ENCODE assay signal across 17 cellular contexts in the genomic region with DNA sequence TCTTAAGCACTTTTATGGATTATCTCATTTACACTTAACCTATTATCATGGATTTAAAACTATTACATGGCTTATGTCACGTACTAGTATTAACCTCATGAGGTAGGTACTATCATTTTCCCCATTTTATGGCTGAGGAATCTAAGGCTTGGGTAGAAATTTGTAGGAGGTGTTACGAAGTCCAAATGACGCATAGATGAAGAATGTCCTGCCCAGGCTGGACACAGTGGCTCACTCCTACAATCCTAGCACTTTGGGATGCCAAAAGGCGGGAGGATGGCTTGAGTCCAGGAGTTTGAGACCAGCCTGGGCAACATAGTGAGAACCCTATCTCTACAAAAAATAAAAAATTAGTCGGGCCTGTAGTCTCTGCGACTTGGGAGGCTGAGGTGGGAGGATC. TPM values are rescaled to one million over a fixed set of nuclear protein-coding genes. Genes with fewer than 3 reads are reported as not detected.
DNase-seq lines count a peak whose midpoint lies in the region; ATAC-seq and FAIRE-seq lines count a peak whose summit lies in the region.
"Had no signal": no experiment of that assay in that cellular context is flagged by ENCODE, and none has a peak within 500 bp of the region (broad histone marks: within the 10 kb centered on the region; RNA-seq: fewer than 3 reads in every experiment).

No MANE protein-coding gene starts in this region.

- H3K4me3 Mint-ChIP-seq in activated T-helper 17 cell treated with anti-CD3 and anti-CD28 coated beads, Interleukin-2, amount 50 U/mL, for 72 hours = peak overlapping the region; percentile 47
- H3K4me3 Mint-ChIP-seq: activated naive CD4-positive, alpha-beta T cell treated with anti-CD3 and anti-CD28 coated beads, Interleukin-2, amount 50 U/mL, for 24 hours; natural killer cell treated with Interleukin-12 subunit alpha and Interleukin-12 subunit beta and Interleukin-15 and Interleukin-18, amount 100 ng/mL, for 72 hours had no signal

- no peak overlapping the region for H3K4me3 ChIP-seq in HUES48 (ENCODE audit: low read depth, low read length)
- H3K4me3 ChIP-seq: lung had no signal

- H3K36me3 Mint-ChIP-seq in activated T-helper 17 cell treated with anti-CD3 and anti-CD28 coated beads, Interleukin-2, amount 50 U/mL, for 72 hours (ENCODE audit: low read depth) = no peaks in the 10 kb centered on the region
- H3K36me3 Mint-ChIP-seq: activated naive CD4-positive, alpha-beta T cell treated with anti-CD3 and anti-CD28 coated beads, Interleukin-2, amount 50 U/mL, for 24 hours; natural killer cell treated with Interleukin-12 subunit alpha and Interleukin-12 subunit beta and Interleukin-15 and Interleukin-18, amount 100 ng/mL, for 72 hours; WTC11 had no signal

- H3K9ac ChIP-seq in HUES48 (ENCODE audit: low read depth, low read length) = no peak overlapping the region

- H3K9me3 Mint-ChIP-seq in activated T-helper 17 cell treated with anti-CD3 and anti-CD28 coated beads, Interleukin-2, amount 50 U/mL, for 72 hours = no peaks in the 10 kb centered on the region
- H3K9me3 Mint-ChIP-seq: activated naive CD4-positive, alpha-beta T cell treated with anti-CD3 and anti-CD28 coated beads, Interleukin-2, amount 50 U/mL, for 24 hours; natural killer cell treated with Interleukin-12 subunit alpha and Interleukin-12 subunit beta and Interleukin-15 and Interleukin-18, amount 100 ng/mL, for 72 hours; WTC11 had no signal

- H3K27ac ChIP-seq in HUES48 (ENCODE audit: low read depth, low read length) = peak overlapping the region; percentile 87

- H3K36me3 ChIP-seq in HUES48 (ENCODE audit: control insufficient read depth, insufficient read depth, low read length) = no peaks in the 10 kb centered on the region

- H3K27me3 Mint-ChIP-seq in activated T-helper 17 cell treated with anti-CD3 and anti-CD28 coated beads, Interleukin-2, amount 50 U/mL, for 72 hours = peaks cover 24% of the 10 kb centered on the region

- peaks cover 24% of the 10 kb centered on the region for H3K27me3 ChIP-seq in HUES48 (ENCODE audit: control insufficient read depth, insufficient read depth, low read length)

- DNase-seq in kidney glomerular epithelial cell (lab: John Stamatoyannopoulos, UW) = peak; percentile 48
- no peak for DNase-seq in KBM-7
- DNase-seq in HUDEP-2 (lab: John Stamatoyannopoulos, UW; ENCODE audit: unreplicated experiment in 76 of 76) = no peak
- DNase-seq: effector CD8-positive, alpha-beta T cell; NCI-H1092 treated with DMSO at 0.1 percent for 48 hours had no signal

- peak overlapping the region; percentile 25 for H3K27ac Mint-ChIP-seq in activated T-helper 17 cell treated with anti-CD3 and anti-CD28 coated beads, Interleukin-2, amount 50 U/mL, for 72 hours
- H3K27ac Mint-ChIP-seq: natural killer cell treated with Interleukin-12 subunit alpha and Interleukin-12 subunit beta and Interleukin-15 and Interleukin-18, amount 100 ng/mL, for 72 hours had no signal

- ATAC-seq in activated T-helper 17 cell treated with anti-CD3 and anti-CD28 coated beads, Interleukin-2, amount 50 U/mL, for 72 hours (replicated peaks) = no peak
- ATAC-seq in GM21786 (IDR thresholded peaks at IDR 0.05; ENCODE audit: unreplicated experiment) (no peak), GM19463 (IDR thresholded peaks at IDR 0.05; ENCODE audit: unreplicated experiment) (no peak)

- in situ Hi-C loops in KBM-7 (cut with MboI; ENCODE audit: low pct_unique_long_range_greater_than_20kb, low sequenced_read_pairs) = no loop called here

- peaks cover 18% of the 10 kb centered on the region for H3K4me1 Mint-ChIP-seq in activated T-helper 17 cell treated with anti-CD3 and anti-CD28 coated beads, Interleukin-2, amount 50 U/mL, for 72 hours

- H3K4me1 ChIP-seq in HUES48 (ENCODE audit: control insufficient read depth, insufficient read depth, low read length) = peaks cover 29% of the 10 kb centered on the region

- peak; percentile 90 for FAIRE-seq in G401.6 (lab: Jason Lieb, UNC)
- FAIRE-seq: frontal cortex, GM12892 had no signal

- H3K9me3 ChIP-seq in HUES48 (ENCODE audit: control insufficient read depth, insufficient read depth, low read length) = no peaks in the 10 kb centered on the region

RNA-seq across cellular contexts. Expression of a gene that starts 4.8 kb away (rescaled TPM):
- total RNA-seq in activated T-helper 17 cell treated with anti-CD3 and anti-CD28 coated beads, Interleukin-2, amount 50 U/mL, for 72 hours = under 1 TPM; 0.32 to 0.34 TPM
- total RNA-seq: natural killer cell treated with Interleukin-12 subunit alpha and Interleukin-12 subunit beta and Interleukin-15 and Interleukin-18, amount 100 ng/mL, for 72 hours had no signal

RNA-seq across cellular contexts. Expression of a gene that starts 25.4 kb away (rescaled TPM):
- total RNA-seq in activated T-helper 17 cell treated with anti-CD3 and anti-CD28 coated beads, Interleukin-2, amount 50 U/mL, for 72 hours = 10 to 100 TPM; 37.7 to 51.5 TPM

RNA-seq across cellular contexts. Expression of a gene that starts 57.7 kb away (rescaled TPM):
- total RNA-seq in activated T-helper 17 cell treated with anti-CD3 and anti-CD28 coated beads, Interleukin-2, amount 50 U/mL, for 72 hours = not detected
- total RNA-seq: G401; natural killer cell treated with Interleukin-12 subunit alpha and Interleukin-12 subunit beta and Interleukin-15 and Interleukin-18, amount 100 ng/mL, for 72 hours had no signal
